18 cellular contexts compared by ENCODE assay signal in genomic region chr20:51398552-51398951, GRCh38.
DNase-seq lines count a peak whose midpoint lies in the region; TF ChIP-seq lines count a peak whose summit lies in the region.
"Had no signal": no experiment of that assay in that cellular context is flagged by ENCODE, and none has a peak within 500 bp of the region (broad histone marks: within the 10 kb centered on the region; RNA-seq: fewer than 3 reads in every experiment).

No MANE protein-coding gene starts in this region.

- no peak overlapping the region for H3K4me3 ChIP-seq in CD8-positive, alpha-beta memory T cell (ENCODE audit: low read length)
- H3K4me3 ChIP-seq in liver (ENCODE audit: low read depth in 1 of 3, low read length in 3 of 3), result no peak overlapping the region
- H3K4me3 ChIP-seq: cardiac muscle cell, ovary, suprapubic skin, vagina had no signal

- CTCF ChIA-PET in CD8-positive, alpha-beta memory T cell (lab: Charles Lee), result interaction anchor here (1.1 to 2.3 kb wide), 3 partner anchors 13 to 144 kb away, joined by 3 to 9 read pairs (median 5); partner anchors contain the start of gene NFATC2
- CTCF ChIA-PET in GM10248 (lab: Yijun Ruan, JAX), result interaction anchor here (1.1 to 1.4 kb wide), 2 partner anchors 11 to 13 kb away, joined by 3 to 5 read pairs; no protein-coding TSS in a partner anchor

- H3K4me1 Mint-ChIP-seq in T-helper 2 cell treated with Interferon-gamma antibody and Interleukin-4, amounts not matched to agents 5 μg/mL and 100 μg/mL, for 36 hours (ENCODE audit: low read depth), result peaks cover 61% of the 10 kb centered on the region
- peaks cover 59 to 87% (median 80%) of the 10 kb centered on the region in 3 donors for H3K4me1 Mint-ChIP-seq in CD8-positive, alpha-beta memory T cell
- peaks cover 75% of the 10 kb centered on the region for H3K4me1 Mint-ChIP-seq in activated T-helper 1 cell treated with anti-CD3 and anti-CD28 coated beads, Interleukin-12 subunit alpha, Interleukin-12 subunit beta, Interleukin-2, Interleukin-4 antibody, amounts not matched to agents 30 ng/mL and 10 ng/mL and 1 ng/mL, durations not matched to agents 14 hours and 24 hours and 36 hours (ENCODE audit: low read depth)

- no peaks in the 10 kb centered on the region for H3K9me3 ChIP-seq in CD8-positive, alpha-beta memory T cell (ENCODE audit: low read length)
- H3K9me3 ChIP-seq in liver (ENCODE audit: control insufficient read depth in 4 of 4, low read length in 3 of 4), result no peaks in the 10 kb centered on the region
- H3K9me3 ChIP-seq: ovary, suprapubic skin, vagina had no signal

- 39% methylated on average over 4 of the region's 4 CpGs for WGBS in liver

- H3K27ac Mint-ChIP-seq in T-helper 2 cell treated with Interferon-gamma antibody and Interleukin-4, amounts not matched to agents 5 μg/mL and 100 μg/mL, for 36 hours, result peak overlapping the region; percentile 98
- peak overlapping the region; percentile 99 to 100 (median 100) for H3K27ac Mint-ChIP-seq in CD8-positive, alpha-beta memory T cell
- H3K27ac Mint-ChIP-seq in activated T-helper 1 cell treated with anti-CD3 and anti-CD28 coated beads, Interleukin-12 subunit alpha, Interleukin-12 subunit beta, Interleukin-2, Interleukin-4 antibody, amounts not matched to agents 30 ng/mL and 10 ng/mL and 1 ng/mL, durations not matched to agents 14 hours and 24 hours and 36 hours, result peak overlapping the region; percentile 96

- no peaks in the 10 kb centered on the region for H3K27me3 ChIP-seq in CD8-positive, alpha-beta memory T cell (ENCODE audit: insufficient read depth, low read length, poor library complexity, severe bottlenecking)
- no peaks in the 10 kb centered on the region for H3K27me3 ChIP-seq in liver (ENCODE audit: control insufficient read depth in 4 of 4, insufficient read depth in 4 of 4, low read length in 3 of 4)
- H3K27me3 ChIP-seq: cardiac muscle cell, ovary, suprapubic skin, vagina had no signal

- no peaks in the 10 kb centered on the region for H3K27me3 Mint-ChIP-seq in T-helper 2 cell treated with Interferon-gamma antibody and Interleukin-4, amounts not matched to agents 5 μg/mL and 100 μg/mL, for 36 hours (ENCODE audit: low read depth)
- H3K27me3 Mint-ChIP-seq in CD8-positive, alpha-beta memory T cell, result no peaks in the 10 kb centered on the region
- no peaks in the 10 kb centered on the region for H3K27me3 Mint-ChIP-seq in activated T-helper 1 cell treated with anti-CD3 and anti-CD28 coated beads, Interleukin-12 subunit alpha, Interleukin-12 subunit beta, Interleukin-2, Interleukin-4 antibody, amounts not matched to agents 30 ng/mL and 10 ng/mL and 1 ng/mL, durations not matched to agents 14 hours and 24 hours and 36 hours (ENCODE audit: insufficient read depth)

- no peak for TF ChIP-seq CTCF in liver (IDR thresholded peaks at IDR 0.05; ENCODE audit: low read depth, low read length, missing input control)
- TF ChIP-seq CTCF in GM10248 (IDR thresholded peaks at IDR 0.05; ENCODE audit: control extremely low read depth, extremely low read depth, low read depth, missing control alignments), result no peak

- TF ChIP-seq RAD21 in liver (IDR thresholded peaks at IDR 0.05), result no peak

- H3K27ac ChIP-seq in CD8-positive, alpha-beta memory T cell (ENCODE audit: low read depth, low read length), result no peak overlapping the region
- peak overlapping the region; percentile 23 to 48 for H3K27ac ChIP-seq in liver (ENCODE audit: low read depth in 1 of 2, low read length in 2 of 2)
- H3K27ac ChIP-seq: cardiac muscle cell, ovary, suprapubic skin, vagina had no signal

- POLR2A ChIA-PET in CD8-positive, alpha-beta memory T cell (lab: Charles Lee), result no interaction called here
- POLR2A ChIA-PET in GM10248 (lab: Yijun Ruan, JAX), result no interaction called here

- peak overlapping the region; percentile 84 for H3K4me3 Mint-ChIP-seq in T-helper 2 cell treated with Interferon-gamma antibody and Interleukin-4, amounts not matched to agents 5 μg/mL and 100 μg/mL, for 36 hours
- H3K4me3 Mint-ChIP-seq in CD8-positive, alpha-beta memory T cell, result peak overlapping the region in 4 of 7 donors; percentile 8 to 86 (median 26)
- H3K4me3 Mint-ChIP-seq in activated T-helper 1 cell treated with anti-CD3 and anti-CD28 coated beads, Interleukin-12 subunit alpha, Interleukin-12 subunit beta, Interleukin-2, Interleukin-4 antibody, amounts not matched to agents 30 ng/mL and 10 ng/mL and 1 ng/mL, durations not matched to agents 14 hours and 24 hours and 36 hours, result peak overlapping the region; percentile 79

- H3K4me1 ChIP-seq in CD8-positive, alpha-beta memory T cell (ENCODE audit: insufficient read depth, low read length), result peaks cover 50% of the 10 kb centered on the region
- H3K4me1 ChIP-seq in liver (ENCODE audit: control insufficient read depth in 4 of 4, insufficient read depth in 4 of 4, low read length in 3 of 4), result peaks cover 11 to 23% (median 15%) of the 10 kb centered on the region in 4 donors
- H3K4me1 ChIP-seq: vagina had no signal

- H3K36me3 Mint-ChIP-seq in T-helper 2 cell treated with Interferon-gamma antibody and Interleukin-4, amounts not matched to agents 5 μg/mL and 100 μg/mL, for 36 hours (ENCODE audit: low read depth), result peaks cover 72% of the 10 kb centered on the region
- H3K36me3 Mint-ChIP-seq in CD8-positive, alpha-beta memory T cell, result peaks cover 8 to 68% (median 13%) of the 10 kb centered on the region in 3 donors
- peaks cover 58% of the 10 kb centered on the region for H3K36me3 Mint-ChIP-seq in activated T-helper 1 cell treated with anti-CD3 and anti-CD28 coated beads, Interleukin-12 subunit alpha, Interleukin-12 subunit beta, Interleukin-2, Interleukin-4 antibody, amounts not matched to agents 30 ng/mL and 10 ng/mL and 1 ng/mL, durations not matched to agents 14 hours and 24 hours and 36 hours (ENCODE audit: low read depth)

- no peaks in the 10 kb centered on the region for H3K9me3 Mint-ChIP-seq in T-helper 2 cell treated with Interferon-gamma antibody and Interleukin-4, amounts not matched to agents 5 μg/mL and 100 μg/mL, for 36 hours
- no peaks in the 10 kb centered on the region for H3K9me3 Mint-ChIP-seq in CD8-positive, alpha-beta memory T cell
- H3K9me3 Mint-ChIP-seq in activated T-helper 1 cell treated with anti-CD3 and anti-CD28 coated beads, Interleukin-12 subunit alpha, Interleukin-12 subunit beta, Interleukin-2, Interleukin-4 antibody, amounts not matched to agents 30 ng/mL and 10 ng/mL and 1 ng/mL, durations not matched to agents 14 hours and 24 hours and 36 hours, result no peaks in the 10 kb centered on the region

- intact Hi-C loops in activated T-helper 1 cell treated with anti-CD3 and anti-CD28 coated beads, Interleukin-12 subunit alpha, Interleukin-12 subunit beta, Interleukin-2, Interleukin-4 antibody, amounts not matched to agents 30 ng/mL and 10 ng/mL and 1 ng/mL, durations not matched to agents 14 hours and 24 hours and 36 hours (cut with micrococcal nuclease), result no loop called here

- DNase-seq in T-helper 2 cell treated with Interferon-gamma antibody and Interleukin-4, amounts not matched to agents 5 μg/mL and 100 μg/mL, for 36 hours (ENCODE audit: low spot score), result no peak
- DNase-seq in T-helper 2 cell (no peak), GM10248 (ENCODE audit: extremely low spot score) (no peak), dedifferentiated amniotic fluid mesenchymal stem cell (ENCODE audit: extremely low spot score) (no peak), AG08395 (ENCODE audit: low spot score) (no peak)
- no peak for DNase-seq in CD8-positive, alpha-beta memory T cell
- no peak for DNase-seq in activated T-helper 1 cell treated with anti-CD3 and anti-CD28 coated beads, Interleukin-12 subunit alpha, Interleukin-12 subunit beta, Interleukin-2, Interleukin-4 antibody, amounts not matched to agents 30 ng/mL and 10 ng/mL and 1 ng/mL, durations not matched to agents 14 hours and 24 hours and 36 hours (ENCODE audit: low spot score)
- DNase-seq: 8988T; activated CD4-positive, alpha-beta T cell treated with anti-CD3 and anti-CD28 coated beads, Interleukin-2, amount 50 U/mL, for 4 hours; IMR-90; kidney; ovary; right cardiac atrium; Right ventricle myocardium superior had no signal

- H3K9ac ChIP-seq in liver (ENCODE audit: low read depth in 1 of 2, low read length in 2 of 2), result no peak overlapping the region

- H3K36me3 ChIP-seq in CD8-positive, alpha-beta memory T cell (ENCODE audit: insufficient read depth, low read length), result peaks cover 12% of the 10 kb centered on the region
- peaks cover 0 to 4% (median 0%) of the 10 kb centered on the region in 4 donors for H3K36me3 ChIP-seq in liver (ENCODE audit: control insufficient read depth in 4 of 4, insufficient read depth in 3 of 4, low read depth in 1 of 4, low read length in 3 of 4)
- H3K36me3 ChIP-seq: cardiac muscle cell, ovary, suprapubic skin, vagina had no signal

TF ChIP-seq in liver, 16 proteins besides CTCF, POLR2A, EP300 and RAD21 (continues in another document):
- TF ChIP-seq, protein P1, sequence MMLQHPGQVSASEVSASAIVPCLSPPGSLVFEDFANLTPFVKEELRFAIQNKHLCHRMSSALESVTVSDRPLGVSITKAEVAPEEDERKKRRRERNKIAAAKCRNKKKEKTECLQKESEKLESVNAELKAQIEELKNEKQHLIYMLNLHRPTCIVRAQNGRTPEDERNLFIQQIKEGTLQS (IDR thresholded peaks at IDR 0.05), result no peak
- TF ChIP-seq ZBTB33 (IDR thresholded peaks at IDR 0.05), result no peak
- TF ChIP-seq FOXA1 (IDR thresholded peaks at IDR 0.05), result no peak
- peak in 1 of 2 donors; percentile 18 for TF ChIP-seq RXRA (IDR thresholded peaks at IDR 0.05)
- TF ChIP-seq YY1 (IDR thresholded peaks at IDR 0.05), result no peak

Comparison
In these comparisons a context has a peak if more than half of its experiments do, and no peak if none do; other contexts are left out.
1. H3K4me3 Mint-ChIP-seq: peak in every context shown above with its lines; median percentile 84 in T-helper 2 cell treated with Interferon-gamma antibody and Interleukin-4, amounts not matched to agents 5 μg/mL and 100 μg/mL, for 36 hours; 79 in activated T-helper 1 cell treated with anti-CD3 and anti-CD28 coated beads, Interleukin-12 subunit alpha, Interleukin-12 subunit beta, Interleukin-2, Interleukin-4 antibody, amounts not matched to agents 30 ng/mL and 10 ng/mL and 1 ng/mL, durations not matched to agents 14 hours and 24 hours and 36 hours; 26 in CD8-positive, alpha-beta memory T cell.